16 cellular contexts compared by ENCODE assay signal in the genomic region with DNA sequence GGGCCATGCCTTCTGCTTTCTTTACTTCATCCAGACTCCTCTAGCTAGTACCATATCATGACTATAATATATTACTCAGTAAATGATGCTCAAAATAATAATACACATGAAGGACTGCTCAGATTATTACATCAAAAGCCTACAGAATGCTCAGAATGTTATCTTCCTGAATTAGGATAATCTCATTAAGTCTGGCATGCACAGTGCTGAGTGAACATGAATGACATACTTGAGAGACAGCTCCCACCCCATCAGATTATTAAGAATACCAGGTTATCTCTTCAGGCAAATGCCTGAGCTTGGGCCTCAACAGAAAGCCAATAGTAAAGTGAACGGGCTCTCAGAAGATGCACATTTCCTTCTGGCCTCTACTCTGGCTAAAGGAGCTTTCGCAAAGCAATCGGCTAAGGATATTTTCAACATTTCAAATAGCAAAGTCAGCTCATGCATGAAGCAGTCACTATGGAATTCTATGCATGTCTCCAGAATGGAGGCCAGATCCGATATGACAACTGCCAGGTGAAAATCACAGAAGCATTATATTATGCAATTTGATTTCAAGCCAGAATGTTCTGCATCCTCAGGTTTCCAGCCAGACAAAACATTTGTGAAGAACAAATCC.
A peak's percentile ranks its signal among the peaks of the same experiment; 100 is the strongest.
DNase-seq lines count a peak whose midpoint lies in the region; ATAC-seq and TF ChIP-seq lines count a peak whose summit lies in the region.
"Had no signal": no experiment of that assay in that cellular context is flagged by ENCODE, and none has a peak within 500 bp of the region (broad histone marks: within the 10 kb centered on the region; RNA-seq: fewer than 3 reads in every experiment).

No MANE protein-coding gene starts in this region.

- no peak overlapping the region for H3K4me2 ChIP-seq in trophoblast cell (ENCODE audit: low read length)
- H3K4me2 ChIP-seq: GM23338 had no signal

- no peak overlapping the region for H2AK5ac ChIP-seq in trophoblast cell (ENCODE audit: low read length)

- H2BK12ac ChIP-seq in trophoblast cell (ENCODE audit: low read length): no peak overlapping the region

- 39 to 50% methylated on average over 4 of the region's 4 CpGs for WGBS in heart right ventricle, 2 donors
- WGBS in trophoblast cell (ENCODE audit: extremely low coverage, insufficient coverage, insufficient read length): no CpG with 5 or more reads among the region's 4 CpGs

- H3K4me3 Mint-ChIP-seq in brain: no peak overlapping the region
- H3K4me3 Mint-ChIP-seq in CD8-positive, alpha-beta T cell: no peak overlapping the region
- H3K4me3 Mint-ChIP-seq: CD4-positive, CD25-positive, alpha-beta regulatory T cell; GM23338 had no signal

- H3K4me1 Mint-ChIP-seq in brain: peaks cover 16% of the 10 kb centered on the region
- H3K4me1 Mint-ChIP-seq in CD8-positive, alpha-beta T cell (ENCODE audit: low read depth): no peaks in the 10 kb centered on the region
- H3K4me1 Mint-ChIP-seq: CD4-positive, CD25-positive, alpha-beta regulatory T cell had no signal

- peaks cover 0 to 3% (median 0%) of the 10 kb centered on the region in 5 experiments for H3K9me3 Mint-ChIP-seq in brain
- peaks cover 3% of the 10 kb centered on the region for H3K9me3 Mint-ChIP-seq in CD8-positive, alpha-beta T cell
- H3K9me3 Mint-ChIP-seq: GM23338 had no signal

- H3K4me3 ChIP-seq in heart right ventricle (no peak overlapping the region), trophoblast cell (ENCODE audit: low read depth, low read length) (no peak overlapping the region), vagina (no peak overlapping the region)
- H3K4me3 ChIP-seq in CD8-positive, alpha-beta T cell (ENCODE audit: low read depth, low read length): no peak overlapping the region
- H3K4me3 ChIP-seq: GM23338 had no signal

- intact Hi-C loops in Right ventricle myocardium superior (cut with DNase I): no loop called here
- intact Hi-C loops in heart right ventricle (cut with DNase I): no loop called here
- intact Hi-C loops in CD8-positive, alpha-beta T cell (cut with DNase I, micrococcal nuclease): loop anchor here in 1 of 2 experiments (1.0 kb wide), 1 partner anchor 14 kb away; no protein-coding TSS in a partner anchor
- intact Hi-C loops in vagina (cut with DNase I): no loop called here

- H3K27me3 ChIP-seq in heart right ventricle (no peaks in the 10 kb centered on the region), trophoblast cell (ENCODE audit: insufficient read depth, low read length) (no peaks in the 10 kb centered on the region), vagina (no peaks in the 10 kb centered on the region)
- no peaks in the 10 kb centered on the region for H3K27me3 ChIP-seq in CD8-positive, alpha-beta T cell (ENCODE audit: insufficient read depth, low read length)
- H3K27me3 ChIP-seq: BE2C had no signal

- H3K36me3 Mint-ChIP-seq in brain: no peaks in the 10 kb centered on the region
- no peaks in the 10 kb centered on the region for H3K36me3 Mint-ChIP-seq in CD8-positive, alpha-beta T cell
- H3K36me3 Mint-ChIP-seq: CD4-positive, CD25-positive, alpha-beta regulatory T cell had no signal

- H3K36me3 ChIP-seq in heart right ventricle: no peaks in the 10 kb centered on the region
- H3K36me3 ChIP-seq in trophoblast cell (ENCODE audit: control insufficient read depth in 1 of 2, insufficient read depth in 2 of 2, low read length in 2 of 2): no peaks in the 10 kb centered on the region
- H3K36me3 ChIP-seq in CD8-positive, alpha-beta T cell (ENCODE audit: insufficient read depth, low read length): no peaks in the 10 kb centered on the region
- H3K36me3 ChIP-seq in vagina: no peaks in the 10 kb centered on the region
- H3K36me3 ChIP-seq: BE2C had no signal

- no peak overlapping the region for H3K14ac ChIP-seq in trophoblast cell (ENCODE audit: low read length)

- no peak overlapping the region for H4K91ac ChIP-seq in trophoblast cell (ENCODE audit: low read depth, low read length)

- no peaks in the 10 kb centered on the region for H3K27me3 Mint-ChIP-seq in brain
- H3K27me3 Mint-ChIP-seq in CD8-positive, alpha-beta T cell (ENCODE audit: low read depth): no peaks in the 10 kb centered on the region
- H3K27me3 Mint-ChIP-seq: CD4-positive, CD25-positive, alpha-beta regulatory T cell had no signal

- no peak overlapping the region for H3K23ac ChIP-seq in trophoblast cell (ENCODE audit: low read length)

- H4K8ac ChIP-seq in trophoblast cell (ENCODE audit: low read depth, low read length): no peak overlapping the region

- H3K79me2 ChIP-seq in trophoblast cell (ENCODE audit: control insufficient read depth, insufficient read depth, low read length, poor library complexity): no peaks in the 10 kb centered on the region

- ATAC-seq in Right ventricle myocardium superior (ENCODE audit: poor library complexity): peak; percentile 36
- no peak for ATAC-seq in heart right ventricle
- no peak for ATAC-seq in CD8-positive, alpha-beta T cell
- ATAC-seq: GM23338 had no signal

- no peak overlapping the region for H3K27ac ChIP-seq in heart right ventricle
- H3K27ac ChIP-seq in trophoblast cell (ENCODE audit: low read depth, low read length): no peak overlapping the region
- H3K27ac ChIP-seq in CD8-positive, alpha-beta T cell (ENCODE audit: low read depth, low read length): no peak overlapping the region
- H3K27ac ChIP-seq in vagina: no peak overlapping the region

- POLR2A ChIA-PET in CD8-positive, alpha-beta T cell (lab: Charles Lee): no interaction called here

- no peak overlapping the region for H2BK5ac ChIP-seq in trophoblast cell (ENCODE audit: low read depth, low read length, poor library complexity)

- H3K18ac ChIP-seq in trophoblast cell (ENCODE audit: low read length): no peak overlapping the region

- no peak overlapping the region for H2BK120ac ChIP-seq in trophoblast cell (ENCODE audit: insufficient read depth, low read length, poor library complexity)

- H2AFZ ChIP-seq in trophoblast cell (ENCODE audit: insufficient read depth, low read length, poor library complexity): no peak overlapping the region
- H2AFZ ChIP-seq: GM23338 had no signal

- CTCF ChIA-PET in CD8-positive, alpha-beta T cell (lab: Charles Lee): no interaction called here

- TF ChIP-seq CTCF in heart right ventricle (IDR thresholded peaks at IDR 0.05) (no peak), brain (conservative IDR thresholded peaks at IDR 0.05) (no peak), vagina (IDR thresholded peaks at IDR 0.05) (no peak)
- TF ChIP-seq CTCF in CD8-positive, alpha-beta T cell (IDR thresholded peaks at IDR 0.05): no peak

- H3K79me1 ChIP-seq in trophoblast cell (ENCODE audit: low read length): no peaks in the 10 kb centered on the region

- H3K9ac ChIP-seq in trophoblast cell (ENCODE audit: low read length): no peak overlapping the region

- no peak for TF ChIP-seq POLR2A in vagina (IDR thresholded peaks at IDR 0.05)

- DNase-seq in Right ventricle myocardium superior: no peak
- no peak for DNase-seq in heart right ventricle
- DNase-seq in trophoblast cell: peak; percentile 67 to 93
- no peak for DNase-seq in CD8-positive, alpha-beta T cell
- no peak for DNase-seq in COLO668 (lab: John Stamatoyannopoulos, UW; ENCODE audit: unreplicated experiment)
- no peak for DNase-seq in vagina (ENCODE audit: extremely low spot score in 2 of 2)
- DNase-seq: ACHN; BE2C; C1 segment of cervical spinal cord; CD4-positive, CD25-positive, alpha-beta regulatory T cell; DMS153; DMS79; GDM1; HCEC 1CT had no signal

- H3K9me3 ChIP-seq in heart right ventricle (peaks cover 0 to 11% (median 0%) of the 10 kb centered on the region in 11 donors), trophoblast cell (ENCODE audit: insufficient read depth, low read depth, low read length) (no peaks in the 10 kb centered on the region), vagina (no peaks in the 10 kb centered on the region)
- H3K9me3 ChIP-seq in CD8-positive, alpha-beta T cell (ENCODE audit: low read length): no peaks in the 10 kb centered on the region
- H3K9me3 ChIP-seq: BE2C had no signal

- H4K12ac ChIP-seq in trophoblast cell (ENCODE audit: low read depth, low read length): no peak overlapping the region

- H3K4me1 ChIP-seq in heart right ventricle (peaks cover 0 to 11% (median under 1%) of the 10 kb centered on the region in 9 donors), trophoblast cell (ENCODE audit: control insufficient read depth in 1 of 2, insufficient read depth in 2 of 2, low read length in 2 of 2) (peaks cover 0 to under 1% of the 10 kb centered on the region in 2 experiments), vagina (no peaks in the 10 kb centered on the region)
- no peaks in the 10 kb centered on the region for H3K4me1 ChIP-seq in CD8-positive, alpha-beta T cell (ENCODE audit: insufficient read depth, low read length)
- H3K4me1 ChIP-seq: BE2C had no signal

- H3K27ac Mint-ChIP-seq in brain: peak overlapping the region in 3 of 5 experiments; percentile 18 to 49 (median 40)
- no peak overlapping the region for H3K27ac Mint-ChIP-seq in CD8-positive, alpha-beta T cell
- H3K27ac Mint-ChIP-seq: CD4-positive, CD25-positive, alpha-beta regulatory T cell; GM23338 had no signal

- H3K4ac ChIP-seq in trophoblast cell (ENCODE audit: low read depth, low read length): no peak overlapping the region

Comparison
In these comparisons a context has a peak if more than half of its experiments do, and no peak if none do; other contexts are left out.
1. DNase-seq: peak in trophoblast cell (2 of 2); none in Right ventricle myocardium superior (single experiment), heart right ventricle (0 of 2), CD8-positive, alpha-beta T cell (0 of 7), COLO668 (single experiment) and vagina (0 of 2).